Comparison of ENCODE assay signal across 8 cellular contexts in genomic region chr14:57390037-57390805, GRCh38. TPM values are rescaled to one million over a fixed set of nuclear protein-coding genes. Genes with fewer than 3 reads are reported as not detected.
DNase-seq lines count a peak whose midpoint lies in the region; ATAC-seq and TF ChIP-seq lines count a peak whose summit lies in the region.

TSS of gene NAA30 (plus strand) at chr14:57390586. CDS start at chr14:57390958, 372 bp downstream.

- H3K27ac Mint-ChIP-seq in progenitor cell of endocrine pancreas, result peak within 1 kb of the TSS; percentile 87

- in situ Hi-C loops in GM13977 (cut with MboI; ENCODE audit: low pct_unique_long_range_greater_than_20kb, low sequenced_read_pairs, unreplicated experiment), result no loop called here

- ATAC-seq in HG02852 (IDR thresholded peaks at IDR 0.05; ENCODE audit: unreplicated experiment), result peak; percentile 84
- peak; percentile 98 for ATAC-seq in upper lobe of right lung

- H3K4me1 ChIP-seq in left ventricle myocardium inferior, result peaks cover 50% of the 10 kb centered on the region
- peaks cover 20% of the 10 kb centered on the region for H3K4me1 ChIP-seq in upper lobe of right lung

- H3K27ac ChIP-seq in left ventricle myocardium inferior (replicated peaks), result peak within 1 kb of the TSS; percentile 85
- peak within 1 kb of the TSS; percentile 78 for H3K27ac ChIP-seq in upper lobe of right lung

- intact Hi-C loops in left ventricle myocardium inferior (cut with micrococcal nuclease), result no loop called here
- intact Hi-C loops in upper lobe of right lung (cut with DNase I), result no loop called here

- peaks cover 8% of the 10 kb centered on the region for H3K27me3 Mint-ChIP-seq in progenitor cell of endocrine pancreas

- no peaks in the 10 kb centered on the region for H3K36me3 ChIP-seq in left ventricle myocardium inferior
- H3K36me3 ChIP-seq in upper lobe of right lung, result no peaks in the 10 kb centered on the region

- peaks cover 36% of the 10 kb centered on the region for H3K4me1 Mint-ChIP-seq in progenitor cell of endocrine pancreas (ENCODE audit: low read depth)

- peaks cover 3% of the 10 kb centered on the region for H3K36me3 Mint-ChIP-seq in progenitor cell of endocrine pancreas (ENCODE audit: insufficient read depth)

- TF ChIP-seq CTCF in GM13977 (IDR thresholded peaks at IDR 0.05; ENCODE audit: extremely low read depth, insufficient read depth, missing control alignments) (no peak), left ventricle myocardium inferior (IDR thresholded peaks at IDR 0.05; ENCODE audit: borderline replicate concordance) (peak; percentile 19), progenitor cell of endocrine pancreas (IDR thresholded peaks at IDR 0.05; ENCODE audit: unreplicated experiment) (no peak), upper lobe of right lung (IDR thresholded peaks at IDR 0.05) (no peak)

- H3K27me3 ChIP-seq in left ventricle myocardium inferior (ENCODE audit: low read depth) (no peaks in the 10 kb centered on the region), upper lobe of right lung (no peaks in the 10 kb centered on the region)

- H3K9me3 Mint-ChIP-seq in progenitor cell of endocrine pancreas (ENCODE audit: low read depth), result no peaks in the 10 kb centered on the region

- H3K4me3 ChIP-seq in left ventricle myocardium inferior (peak within 1 kb of the TSS; percentile 92), upper lobe of right lung (peak within 1 kb of the TSS; percentile 89)

- peak within 1 kb of the TSS; percentile 78 for H3K4me3 Mint-ChIP-seq in progenitor cell of endocrine pancreas (ENCODE audit: low read depth)

- DNase-seq in GM13977 (ENCODE audit: low spot score), result peak; percentile 91
- DNase-seq in NCI-H1436 treated with DMSO at 0.1 percent for 48 hours (lab: John Stamatoyannopoulos, UW), result peak; percentile 70
- peak; percentile 89 to 96 (median 92) for DNase-seq in T-helper 1 cell
- peak; percentile 92 for DNase-seq in amniotic epithelial cell (ENCODE audit: low read depth)
- DNase-seq in left ventricle myocardium inferior, result peak; percentile 93
- DNase-seq in progenitor cell of endocrine pancreas (ENCODE audit: low spot score, unreplicated experiment), result peak; percentile 91
- peak; percentile 96 for DNase-seq in upper lobe of right lung

- H3K9me3 ChIP-seq in left ventricle myocardium inferior (replicated peaks), result no peaks in the 10 kb centered on the region
- no peaks in the 10 kb centered on the region for H3K9me3 ChIP-seq in upper lobe of right lung

RNA-seq across cellular contexts. Expression of gene NAA30, which starts in this region (rescaled TPM):
- total RNA-seq in left ventricle myocardium inferior (24.2 TPM), progenitor cell of endocrine pancreas (21.4 and 24.2 TPM in 2 replicates), upper lobe of right lung (12.1 TPM)

Comparison
In these comparisons a context has a peak if more than half of its experiments do, and no peak if none do; other contexts are left out.
1. Peak in every context shown above with its lines: DNase-seq, ATAC-seq, H3K4me3 ChIP-seq and H3K27ac ChIP-seq.